In genomic region chr9:69456201-69456600, GRCh38 we compare ENCODE assay signal across 2 cellular contexts.
TF ChIP-seq lines count a peak whose summit lies in the region.

No MANE protein-coding gene starts in this region.

TF ChIP-seq in IMR-90, 13 proteins besides CTCF, POLR2A, EP300 and RAD21 (continued from another document):
- TF ChIP-seq USF2 (IDR thresholded peaks at IDR 0.05; ENCODE audit: low read depth, low read length) (no peak), CHD1 (IDR thresholded peaks at IDR 0.05; ENCODE audit: low read depth, low read length) (no peak), FOS (IDR thresholded peaks at IDR 0.05; ENCODE audit: low read depth, low read length) (no peak), MAFK (IDR thresholded peaks at IDR 0.05; ENCODE audit: low read depth, low read length) (no peak), ELK1 (IDR thresholded peaks at IDR 0.05; ENCODE audit: borderline replicate concordance, low read depth, low read length) (no peak), BHLHE40 (IDR thresholded peaks at IDR 0.05; ENCODE audit: low read depth, low read length) (no peak), RCOR1 (IDR thresholded peaks at IDR 0.05; ENCODE audit: insufficient replicate concordance, low read length) (no peak), RFX5 (IDR thresholded peaks at IDR 0.05; ENCODE audit: low read depth, low read length) (no peak), CEBPB (IDR thresholded peaks at IDR 0.05; ENCODE audit: low read depth, low read length) (no peak), NFE2L2 (IDR thresholded peaks at IDR 0.05; ENCODE audit: low read depth, low read length) (no peak), SMC3 (IDR thresholded peaks at IDR 0.05; ENCODE audit: low read depth, low read length) (no peak), MAZ (IDR thresholded peaks at IDR 0.05; ENCODE audit: borderline replicate concordance, low read depth, low read length) (no peak)
TF ChIP-seq in IMR-90: peak in this region for 0.

TF ChIP-seq in HEK293T, 16 proteins besides CTCF, POLR2A, EP300 and RAD21 (continued from another document):
- TF ChIP-seq FOXM1 (IDR thresholded peaks at IDR 0.05; ENCODE audit: borderline replicate concordance), result no peak
- TF ChIP-seq TARDBP (IDR thresholded peaks at IDR 0.05), result no peak
